In the genomic region with DNA sequence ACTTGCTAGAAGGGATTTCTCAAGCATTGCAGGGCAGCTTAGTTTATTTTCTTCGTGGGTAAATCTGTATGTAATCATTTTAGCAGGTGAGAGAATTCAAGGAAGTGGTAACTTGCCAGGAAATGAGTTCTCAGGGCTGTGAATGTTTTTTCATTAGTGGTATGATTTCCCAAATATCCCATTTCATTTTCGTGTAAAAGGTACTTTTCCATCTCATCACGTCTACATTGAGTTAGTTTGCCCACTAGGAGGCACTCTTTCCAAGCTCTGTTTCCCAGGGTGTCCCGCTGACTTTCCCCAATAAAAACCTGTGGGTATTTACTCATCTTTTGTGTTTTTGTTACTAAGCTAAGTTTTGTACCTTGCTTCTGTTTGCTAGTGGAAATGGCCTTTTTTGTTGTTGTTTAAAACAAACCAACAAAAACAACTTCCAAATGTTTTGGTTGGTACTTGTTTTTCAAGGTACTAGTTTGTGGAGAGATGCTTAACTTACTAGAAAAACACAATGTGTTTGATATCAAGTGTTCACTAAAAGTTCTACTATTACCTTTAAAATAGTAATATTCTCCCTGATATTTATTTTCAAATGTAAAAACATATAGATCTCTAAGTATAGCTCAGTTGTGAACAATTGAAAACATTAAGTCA, we compare ENCODE assay signal across 8 cellular contexts.
DNase-seq lines count a peak whose midpoint lies in the region; ATAC-seq and TF ChIP-seq lines count a peak whose summit lies in the region.

No MANE protein-coding gene starts in this region.

- H3K27ac ChIP-seq in Panc1 (ENCODE audit: low read length): peak overlapping the region; percentile 65; the same call in 1 of the 2 replicates

- in situ Hi-C loops in Panc1 (cut with HindIII; ENCODE audit: low pct_unique_long_range_greater_than_20kb, low sequenced_read_pairs): no loop called here

- no peak overlapping the region for H3K4me3 ChIP-seq in Panc1 (ENCODE audit: low read depth in 2 of 2, low read length in 2 of 2)
- no peak overlapping the region for H3K4me3 ChIP-seq in cardiac fibroblast (replicated peaks in 1 of 2; ENCODE audit: low read depth in 2 of 2, low read length in 2 of 2)

- H3K36me3 ChIP-seq in Panc1 (ENCODE audit: control insufficient read depth, insufficient read depth, low read length): no peaks in the 10 kb centered on the region

- CTCF ChIA-PET in Panc1 (lab: Charles Lee): interaction anchor here (0.5 to 1.3 kb wide), 4 partner anchors 448 to 453 kb away, joined by 4 to 6 read pairs (median 5); no protein-coding TSS in a partner anchor

- BruUV-seq in Panc1 (replicated peaks; lab: Mats Ljungman, UMichigan): no TSS peak

- TF ChIP-seq CTCF in Panc1 (IDR thresholded peaks at IDR 0.05) (peak; percentile 79; the same call in 1 of the 2 replicates), cardiac fibroblast (IDR thresholded peaks at IDR 0.05; ENCODE audit: low read depth, low read length) (peak; percentile 74)

- no peaks in the 10 kb centered on the region for H3K9me3 ChIP-seq in Panc1 (ENCODE audit: control insufficient read depth, insufficient read depth, low read depth, low read length)

- no peaks in the 10 kb centered on the region; the same call in 1 of the 2 replicates for H3K4me1 ChIP-seq in Panc1 (ENCODE audit: control insufficient read depth, insufficient read depth, low read length)

- POLR2A ChIA-PET in Panc1 (lab: Charles Lee): no interaction called here

- H3K27me3 ChIP-seq in Panc1 (ENCODE audit: control insufficient read depth, insufficient read depth, low read length): no peaks in the 10 kb centered on the region

- DNase-seq in A172 (ENCODE audit: low spot score) (peak; percentile 68), EH (ENCODE audit: low read depth) (peak; percentile 64), Panc1 (ENCODE audit: low read depth, low spot score) (peak; percentile 48), cardiac fibroblast (ENCODE audit: low read depth in 2 of 2) (peak; percentile 80 to 86), kidney glomerular epithelial cell (lab: John Stamatoyannopoulos, UW) (peak; percentile 63)
- peak in 2 of 3 donors; percentile 8 to 22 for DNase-seq in stimulated activated CD4-positive, alpha-beta T cell treated with anti-CD3 and anti-CD28 coated beads, TNF-alpha, amount 100 ng/mL, for 48 hours (ENCODE audit: low read depth in 3 of 3)

- ATAC-seq in HG02870 (IDR thresholded peaks at IDR 0.05; ENCODE audit: unreplicated experiment): peak; percentile 77
- ATAC-seq in Panc1: peak; percentile 70; the same call in 1 of the 2 replicates
- ATAC-seq in HG03196 (IDR thresholded peaks at IDR 0.05; ENCODE audit: unreplicated experiment): no peak

- intact Hi-C loops in Panc1 (cut with micrococcal nuclease; ENCODE audit: unreplicated experiment): loop anchor here (2.0 to 10.0 kb wide), 2 partner anchors 453 to 487 kb away; partner anchors contain the start of gene ARRDC3

Comparison
In these comparisons a context has a peak if more than half of its experiments do, and no peak if none do; other contexts are left out.
1. DNase-seq: peak in every context shown above with its lines; median percentile 83 in cardiac fibroblast; 68 in A172; 64 in EH; 63 in kidney glomerular epithelial cell; 48 in Panc1; 15 in stimulated activated CD4-positive, alpha-beta T cell treated with anti-CD3 and anti-CD28 coated beads, TNF-alpha, amount 100 ng/mL, for 48 hours.